ENCODE assay signal across 8 cellular contexts in genomic region chr17:3636908-3637373, GRCh38. TPM values are rescaled to one million over a fixed set of nuclear protein-coding genes. Genes with fewer than 3 reads are reported as not detected.
A peak's percentile ranks its signal among the peaks of the same experiment; 100 is the strongest.
DNase-seq lines count a peak whose midpoint lies in the region; ATAC-seq and TF ChIP-seq lines count a peak whose summit lies in the region.

No MANE protein-coding gene starts in this region.

- H3K9ac ChIP-seq in PC-3 (ENCODE audit: low read length) (peak overlapping the region; percentile 93), neuronal stem cell (ENCODE audit: low read depth, low read length, poor library complexity) (peak overlapping the region; percentile 93)

- H3K27me3 ChIP-seq in CD8-positive, alpha-beta T cell (ENCODE audit: insufficient read depth, low read length), result no peaks in the 10 kb centered on the region
- H3K27me3 ChIP-seq in PC-3 (ENCODE audit: low read length) (no peaks in the 10 kb centered on the region), neuronal stem cell (ENCODE audit: control insufficient read depth in 3 of 3, insufficient read depth in 3 of 3, low read depth in 1 of 3, low read length in 3 of 3) (no peaks in the 10 kb centered on the region)

- no peaks in the 10 kb centered on the region for H3K27me3 Mint-ChIP-seq in CD8-positive, alpha-beta T cell (ENCODE audit: low read depth)
- peaks cover 10% of the 10 kb centered on the region for H3K27me3 Mint-ChIP-seq in endothelial cell (ENCODE audit: unreplicated experiment)

- peaks cover 26% of the 10 kb centered on the region for H3K4me1 Mint-ChIP-seq in CD8-positive, alpha-beta T cell (ENCODE audit: low read depth)
- peaks cover 14% of the 10 kb centered on the region for H3K4me1 Mint-ChIP-seq in endothelial cell (ENCODE audit: unreplicated experiment)

- peak overlapping the region; percentile 93 for H3K4me3 ChIP-seq in CD8-positive, alpha-beta T cell (ENCODE audit: low read depth, low read length)
- H3K4me3 ChIP-seq in PC-3 (ENCODE audit: low read length) (peak overlapping the region; percentile 86), neuronal stem cell (ENCODE audit: low read length in 2 of 2) (peak overlapping the region; percentile 92 to 99)

- WGBS in neuronal stem cell (ENCODE audit: extremely low coverage in 2 of 2, insufficient read length in 2 of 2, insufficient replicate concordance in 1 of 2), 2 donors, result no CpG with 5 or more reads among the region's 31 CpGs

- peak overlapping the region; percentile 96 for H3K23ac ChIP-seq in neuronal stem cell (ENCODE audit: low read depth, low read length, poor library complexity)

- H3K27ac Mint-ChIP-seq in CD8-positive, alpha-beta T cell, result peak overlapping the region; percentile 55
- no peak overlapping the region for H3K27ac Mint-ChIP-seq in endothelial cell (ENCODE audit: unreplicated experiment)

- no peak for ATAC-seq in CD8-positive, alpha-beta T cell
- ATAC-seq in GM21737 (IDR thresholded peaks at IDR 0.05; ENCODE audit: unreplicated experiment) (peak; percentile 13), PC-3 (peak; percentile 4)

- H4K8ac ChIP-seq in neuronal stem cell (ENCODE audit: low read depth, low read length), result no peak overlapping the region

- peak overlapping the region; percentile 98 for H2BK5ac ChIP-seq in neuronal stem cell (ENCODE audit: low read length)

- H4K20me1 ChIP-seq in PC-3 (ENCODE audit: low read length), result no peaks in the 10 kb centered on the region

- peak overlapping the region; percentile 94 for H2BK15ac ChIP-seq in neuronal stem cell (ENCODE audit: low read length)

- POLR2A ChIA-PET in CD8-positive, alpha-beta T cell (lab: Charles Lee), result interaction anchor here (0.9 to 2.1 kb wide), 5 partner anchors 10 to 209 kb away, joined by 4 to 10 read pairs (median 4); partner anchors contain the start of genes EMC6, NCBP3, P2RX5 and TAX1BP3
- POLR2A ChIA-PET in PC-3 (lab: Charles Lee; ENCODE audit: unreplicated experiment), result interaction anchor here (0.5 kb wide), 1 partner anchor 118 kb away, joined by 3 read pairs; no protein-coding TSS in a partner anchor

- no peaks in the 10 kb centered on the region for H3K9me3 Mint-ChIP-seq in CD8-positive, alpha-beta T cell
- no peaks in the 10 kb centered on the region for H3K9me3 Mint-ChIP-seq in endothelial cell (ENCODE audit: unreplicated experiment)

- peak overlapping the region; percentile 100 for H3K18ac ChIP-seq in neuronal stem cell (ENCODE audit: low read length)

- H3K36me3 ChIP-seq in CD8-positive, alpha-beta T cell (ENCODE audit: insufficient read depth, low read length), result no peaks in the 10 kb centered on the region
- H3K36me3 ChIP-seq in PC-3 (ENCODE audit: low read depth, low read length) (no peaks in the 10 kb centered on the region; the same call in 1 of the 2 replicates), neuronal stem cell (replicated peaks in 1 of 2; ENCODE audit: control insufficient read depth in 2 of 2, insufficient read depth in 2 of 2, low read length in 2 of 2) (peaks cover 6 to 19% of the 10 kb centered on the region in 2 donors)

- no peak overlapping the region for H3K14ac ChIP-seq in neuronal stem cell (ENCODE audit: low read length)

- H3K79me1 ChIP-seq in neuronal stem cell (ENCODE audit: low read depth, low read length), result peaks cover 21% of the 10 kb centered on the region

- H3K4me2 ChIP-seq in PC-3 (ENCODE audit: low read length) (peak overlapping the region; percentile 87), neuronal stem cell (ENCODE audit: insufficient read depth, low read length, poor library complexity, severe bottlenecking) (peak overlapping the region; percentile 84)

- no peak overlapping the region for H3K4ac ChIP-seq in neuronal stem cell (ENCODE audit: low read length)

- H3K9me2 ChIP-seq in PC-3 (replicated peaks; ENCODE audit: low read length), result no peaks in the 10 kb centered on the region

- peak overlapping the region; percentile 90 for H3K27ac ChIP-seq in CD8-positive, alpha-beta T cell (ENCODE audit: low read depth, low read length)
- H3K27ac ChIP-seq in PC-3 (ENCODE audit: low read length), result peak overlapping the region; percentile 86
- no peak overlapping the region for H3K27ac ChIP-seq in neuronal stem cell (replicated peaks; ENCODE audit: low read length)

- H3K9me3 ChIP-seq in CD8-positive, alpha-beta T cell (ENCODE audit: low read length), result no peaks in the 10 kb centered on the region
- H3K9me3 ChIP-seq in PC-3 (ENCODE audit: low read length) (no peaks in the 10 kb centered on the region), neuronal stem cell (replicated peaks in 1 of 2; ENCODE audit: control insufficient read depth in 2 of 2, insufficient read depth in 1 of 2, low read depth in 1 of 2, low read length in 2 of 2) (no peaks in the 10 kb centered on the region)

- H2AFZ ChIP-seq in PC-3 (ENCODE audit: low read length) (peak overlapping the region; percentile 83), neuronal stem cell (ENCODE audit: low read length) (peak overlapping the region; percentile 98)

- peak overlapping the region; percentile 63 for H2AK5ac ChIP-seq in neuronal stem cell (ENCODE audit: low read depth, low read length)

- CTCF ChIA-PET in CD8-positive, alpha-beta T cell (lab: Charles Lee), result no interaction called here
- CTCF ChIA-PET in PC-3 (lab: Charles Lee), result interaction anchor here (0.5 to 1.0 kb wide), 3 partner anchors 23 to 1233 kb away, joined by 3 to 5 read pairs (median 5); no protein-coding TSS in a partner anchor

- peak in 3 of 7 experiments; percentile 5 to 31 (median 10) for DNase-seq in CD8-positive, alpha-beta T cell
- no peak for DNase-seq in PC-3
- DNase-seq in endothelial cell (ENCODE audit: low spot score), result peak; percentile 35
- no peak for DNase-seq in neuronal stem cell (ENCODE audit: low spot score)
- DNase-seq in NCI-H1694 treated with DMSO at 0.1 percent for 48 hours (lab: John Stamatoyannopoulos, UW), result no peak
- DNase-seq in NCI-H774 (lab: John Stamatoyannopoulos, UW), result no peak
- DNase-seq in G401 (ENCODE audit: low spot score), result no peak

- no peak overlapping the region for H2BK120ac ChIP-seq in neuronal stem cell (ENCODE audit: low read depth, low read length)

- intact Hi-C loops in CD8-positive, alpha-beta T cell (cut with DNase I, micrococcal nuclease), result loop anchor here (1.0 to 10.0 kb wide), 6 partner anchors 31 to 1848 kb away; partner anchors contain the start of genes DERL2 (in 1 of the 2), EMC6 (in 1 of the 2), MIS12 (in 1 of the 2) and NCBP3 (in 1 of the 2)
- intact Hi-C loops in PC-3 (cut with micrococcal nuclease), result loop anchor here (1.0 to 2.0 kb wide), 3 partner anchors 32 to 102 kb away; partner anchors contain the start of genes EMC6 and TAX1BP3

- H3K4me3 Mint-ChIP-seq in CD8-positive, alpha-beta T cell, result peak overlapping the region; percentile 97
- peak overlapping the region; percentile 93 for H3K4me3 Mint-ChIP-seq in endothelial cell (ENCODE audit: unreplicated experiment)

- peaks cover 13% of the 10 kb centered on the region for H3K36me3 Mint-ChIP-seq in CD8-positive, alpha-beta T cell
- peaks cover 10% of the 10 kb centered on the region for H3K36me3 Mint-ChIP-seq in endothelial cell (ENCODE audit: low read depth, unreplicated experiment)

- TF ChIP-seq CTCF in CD8-positive, alpha-beta T cell (IDR thresholded peaks at IDR 0.05), result no peak
- TF ChIP-seq CTCF in PC-3 (conservative IDR thresholded peaks at IDR 0.05; ENCODE audit: low read depth, low read length), result no peak
- no peak for TF ChIP-seq CTCF in endothelial cell (IDR thresholded peaks at IDR 0.05; ENCODE audit: unreplicated experiment)

- H3K4me1 ChIP-seq in CD8-positive, alpha-beta T cell (ENCODE audit: insufficient read depth, low read length), result peaks cover 8% of the 10 kb centered on the region
- H3K4me1 ChIP-seq in PC-3 (ENCODE audit: insufficient read depth, low read length) (peaks cover 6% of the 10 kb centered on the region; the same call in 1 of the 2 replicates), neuronal stem cell (ENCODE audit: control insufficient read depth in 2 of 2, insufficient read depth in 1 of 2, low read depth in 1 of 2, low read length in 2 of 2) (peaks cover 6 to 28% of the 10 kb centered on the region in 2 donors)

- BruUV-seq in PC-3 (replicated peaks; lab: Mats Ljungman, UMichigan), result TSS peak; percentile 53

- no peaks in the 10 kb centered on the region for H3F3A ChIP-seq in PC-3 (ENCODE audit: low read length, unreplicated experiment)

- no peak overlapping the region for H2BK12ac ChIP-seq in neuronal stem cell (ENCODE audit: low read length)

- in situ Hi-C loops in G401 (cut with HindIII; ENCODE audit: low sequenced_read_pairs), result no loop called here

- H4K91ac ChIP-seq in neuronal stem cell (ENCODE audit: low read depth, low read length, poor library complexity), result no peak overlapping the region

- H3K79me2 ChIP-seq in PC-3 (ENCODE audit: low read length), result peaks cover 40% of the 10 kb centered on the region

RNA-seq across cellular contexts. Expression of gene CTNS, which starts 0.4 kb away (rescaled TPM):
- 1 to 10 TPM; 3.1 to 4.2 TPM for total RNA-seq in CD8-positive, alpha-beta T cell
- total RNA-seq in PC-3 (2014; rRNA removed), result 10.2 and 17.5 TPM in 2 replicates
- 17.5 TPM for total RNA-seq in endothelial cell (ENCODE audit: unreplicated experiment)
- 12.5 TPM for polyA plus RNA-seq in neuronal stem cell (2013, experiment 1 of 2)
- polyA plus RNA-seq in neuronal stem cell (2013, experiment 2 of 2), result 12.7 TPM
- 22.2 and 28.2 TPM in 2 replicates for total RNA-seq in G401 (2014; rRNA removed; shearing (Covaris generic))

RNA-seq across cellular contexts. Expression of gene SHPK, which starts 0.9 kb away (rescaled TPM):
- 1 to 10 TPM; 2.4 to 3.0 TPM for total RNA-seq in CD8-positive, alpha-beta T cell
- total RNA-seq in PC-3 (2014; rRNA removed) (17.7 and 22.4 TPM in 2 replicates), endothelial cell (ENCODE audit: unreplicated experiment) (14.1 TPM)
- 13.9 TPM for polyA plus RNA-seq in neuronal stem cell (2013, experiment 1 of 2)
- polyA plus RNA-seq in neuronal stem cell (2013, experiment 2 of 2), result 14.1 TPM
- total RNA-seq in G401 (2014; rRNA removed; shearing (Covaris generic)), result 37.8 and 41.2 TPM in 2 replicates

RNA-seq across cellular contexts. Expression of gene TRPV1, which starts 27.7 kb away (rescaled TPM):
- total RNA-seq in CD8-positive, alpha-beta T cell, result 1 to 10 TPM; 1.8 to 2.6 TPM
- total RNA-seq in PC-3 (2014; rRNA removed) (4.1 and 4.7 TPM in 2 replicates), endothelial cell (ENCODE audit: unreplicated experiment) (5.5 TPM)
- 3.2 TPM for polyA plus RNA-seq in neuronal stem cell (2013, experiment 1 of 2)
- polyA plus RNA-seq in neuronal stem cell (2013, experiment 2 of 2), result 3.3 TPM
- 0.86 and 1.2 TPM in 2 replicates for total RNA-seq in G401 (2014; rRNA removed; shearing (Covaris generic))

RNA-seq across cellular contexts. Expression of gene TAX1BP3, which starts 31.4 kb away (rescaled TPM):
- 1 to 10 TPM; 5.5 to 5.8 TPM for total RNA-seq in CD8-positive, alpha-beta T cell
- total RNA-seq in PC-3 (2014; rRNA removed) (87.7 and 100 TPM in 2 replicates), endothelial cell (ENCODE audit: unreplicated experiment) (148 TPM)
- 39.2 TPM for polyA plus RNA-seq in neuronal stem cell (2013, experiment 1 of 2)
- 37.4 TPM for polyA plus RNA-seq in neuronal stem cell (2013, experiment 2 of 2)
- 111 and 146 TPM in 2 replicates for total RNA-seq in G401 (2014; rRNA removed; shearing (Covaris generic))

RNA-seq across cellular contexts. Expression of gene EMC6, which starts 31.7 kb away (rescaled TPM):
- total RNA-seq in CD8-positive, alpha-beta T cell, result 10 to 100 TPM; 39.4 to 41.6 TPM
- total RNA-seq in PC-3 (2014; rRNA removed) (56.5 and 60.4 TPM in 2 replicates), endothelial cell (ENCODE audit: unreplicated experiment) (43.0 TPM)
- polyA plus RNA-seq in neuronal stem cell (2013, experiment 1 of 2), result 122 TPM
- 117 TPM for polyA plus RNA-seq in neuronal stem cell (2013, experiment 2 of 2)
- 101 and 105 TPM in 2 replicates for total RNA-seq in G401 (2014; rRNA removed; shearing (Covaris generic))
